In genomic region chr17:59311051-59311468, GRCh38 we compare ENCODE assay signal across 1 cellular context.
TF ChIP-seq lines count a peak whose summit lies in the region.

No MANE protein-coding gene starts in this region.

TF ChIP-seq in GM12878, 131 proteins besides CTCF, POLR2A, EP300 and RAD21 (continued from another document):
- TF ChIP-seq, protein P1, sequence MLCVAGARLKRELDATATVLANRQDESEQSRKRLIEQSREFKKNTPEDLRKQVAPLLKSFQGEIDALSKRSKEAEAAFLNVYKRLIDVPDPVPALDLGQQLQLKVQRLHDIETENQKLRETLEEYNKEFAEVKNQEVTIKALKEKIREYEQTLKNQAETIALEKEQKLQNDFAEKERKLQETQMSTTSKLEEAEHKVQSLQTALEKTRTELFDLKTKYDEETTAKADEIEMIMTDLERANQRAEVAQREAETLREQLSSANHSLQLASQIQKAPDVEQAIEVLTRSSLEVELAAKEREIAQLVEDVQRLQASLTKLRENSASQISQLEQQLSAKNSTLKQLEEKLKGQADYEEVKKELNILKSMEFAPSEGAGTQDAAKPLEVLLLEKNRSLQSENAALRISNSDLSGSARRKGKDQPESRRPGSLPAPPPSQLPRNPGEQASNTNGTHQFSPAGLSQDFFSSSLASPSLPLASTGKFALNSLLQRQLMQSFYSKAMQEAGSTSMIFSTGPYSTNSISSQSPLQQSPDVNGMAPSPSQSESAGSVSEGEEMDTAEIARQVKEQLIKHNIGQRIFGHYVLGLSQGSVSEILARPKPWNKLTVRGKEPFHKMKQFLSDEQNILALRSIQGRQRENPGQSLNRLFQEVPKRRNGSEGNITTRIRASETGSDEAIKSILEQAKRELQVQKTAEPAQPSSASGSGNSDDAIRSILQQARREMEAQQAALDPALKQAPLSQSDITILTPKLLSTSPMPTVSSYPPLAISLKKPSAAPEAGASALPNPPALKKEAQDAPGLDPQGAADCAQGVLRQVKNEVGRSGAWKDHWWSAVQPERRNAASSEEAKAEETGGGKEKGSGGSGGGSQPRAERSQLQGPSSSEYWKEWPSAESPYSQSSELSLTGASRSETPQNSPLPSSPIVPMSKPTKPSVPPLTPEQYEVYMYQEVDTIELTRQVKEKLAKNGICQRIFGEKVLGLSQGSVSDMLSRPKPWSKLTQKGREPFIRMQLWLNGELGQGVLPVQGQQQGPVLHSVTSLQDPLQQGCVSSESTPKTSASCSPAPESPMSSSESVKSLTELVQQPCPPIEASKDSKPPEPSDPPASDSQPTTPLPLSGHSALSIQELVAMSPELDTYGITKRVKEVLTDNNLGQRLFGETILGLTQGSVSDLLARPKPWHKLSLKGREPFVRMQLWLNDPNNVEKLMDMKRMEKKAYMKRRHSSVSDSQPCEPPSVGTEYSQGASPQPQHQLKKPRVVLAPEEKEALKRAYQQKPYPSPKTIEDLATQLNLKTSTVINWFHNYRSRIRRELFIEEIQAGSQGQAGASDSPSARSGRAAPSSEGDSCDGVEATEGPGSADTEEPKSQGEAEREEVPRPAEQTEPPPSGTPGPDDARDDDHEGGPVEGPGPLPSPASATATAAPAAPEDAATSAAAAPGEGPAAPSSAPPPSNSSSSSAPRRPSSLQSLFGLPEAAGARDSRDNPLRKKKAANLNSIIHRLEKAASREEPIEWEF (IDR thresholded peaks at IDR 0.05; ENCODE audit: insufficient replicate concordance, low read depth, low read length), result no peak
- TF ChIP-seq ATF3 (IDR thresholded peaks at IDR 0.05; ENCODE audit: borderline replicate concordance, extremely low read depth, low read depth, low read length) (no peak), E4F1 (IDR thresholded peaks at IDR 0.05; ENCODE audit: borderline replicate concordance, partially characterized antibody) (no peak), STAT3 (IDR thresholded peaks at IDR 0.05; ENCODE audit: low read depth, low read length) (no peak), IRF4 (IDR thresholded peaks at IDR 0.05; ENCODE audit: low read depth, low read length) (no peak), RELA (IDR thresholded peaks at IDR 0.05; ENCODE audit: borderline replicate concordance, partially characterized antibody) (peak; percentile 59), IKZF2 (IDR thresholded peaks at IDR 0.05) (no peak), SIN3A (IDR thresholded peaks at IDR 0.05; ENCODE audit: low read depth, low read length) (no peak), NFIC (IDR thresholded peaks at IDR 0.05; ENCODE audit: low read depth, low read length) (no peak), BACH1 (IDR thresholded peaks at IDR 0.05; ENCODE audit: borderline replicate concordance) (no peak), RFX5 (IDR thresholded peaks at IDR 0.05; ENCODE audit: low read depth, low read length) (no peak), NBN (IDR thresholded peaks at IDR 0.05) (no peak), HDAC6 (IDR thresholded peaks at IDR 0.05; ENCODE audit: unreplicated experiment) (no peak), ZBED1 (IDR thresholded peaks at IDR 0.05; ENCODE audit: borderline replicate concordance) (no peak), SKIL (IDR thresholded peaks at IDR 0.05; ENCODE audit: low read depth, poor library complexity, severe bottlenecking) (no peak), SMARCA5 (IDR thresholded peaks at IDR 0.05) (0 out of 2 replicates have a peak, but pooled peaks have one; percentile 38), NRF1 (conservative IDR thresholded peaks at IDR 0.05; ENCODE audit: low read depth, low read length) (no peak), POU2F2 (IDR thresholded peaks at IDR 0.05; ENCODE audit: borderline replicate concordance, low read depth, low read length) (no peak), NR2F1 (conservative IDR thresholded peaks at IDR 0.05) (0 out of 2 replicates have a peak, but pooled peaks have one; percentile 12), FOXM1 (IDR thresholded peaks at IDR 0.05; ENCODE audit: low read depth, low read length) (no peak), MXI1 (IDR thresholded peaks at IDR 0.05; ENCODE audit: low read depth, low read length) (no peak), YY1 (IDR thresholded peaks at IDR 0.05; ENCODE audit: low read depth, low read length) (0 out of 2 replicates have a peak, but pooled peaks have one; percentile 17), LARP7 (IDR thresholded peaks at IDR 0.05) (0 out of 2 replicates have a peak, but pooled peaks have one; percentile 12), GATAD2B (conservative IDR thresholded peaks at IDR 0.05; ENCODE audit: low read depth) (no peak)
- TF ChIP-seq, protein P2, sequence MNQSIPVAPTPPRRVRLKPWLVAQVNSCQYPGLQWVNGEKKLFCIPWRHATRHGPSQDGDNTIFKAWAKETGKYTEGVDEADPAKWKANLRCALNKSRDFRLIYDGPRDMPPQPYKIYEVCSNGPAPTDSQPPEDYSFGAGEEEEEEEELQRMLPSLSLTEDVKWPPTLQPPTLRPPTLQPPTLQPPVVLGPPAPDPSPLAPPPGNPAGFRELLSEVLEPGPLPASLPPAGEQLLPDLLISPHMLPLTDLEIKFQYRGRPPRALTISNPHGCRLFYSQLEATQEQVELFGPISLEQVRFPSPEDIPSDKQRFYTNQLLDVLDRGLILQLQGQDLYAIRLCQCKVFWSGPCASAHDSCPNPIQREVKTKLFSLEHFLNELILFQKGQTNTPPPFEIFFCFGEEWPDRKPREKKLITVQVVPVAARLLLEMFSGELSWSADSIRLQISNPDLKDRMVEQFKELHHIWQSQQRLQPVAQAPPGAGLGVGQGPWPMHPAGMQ (IDR thresholded peaks at IDR 0.05; ENCODE audit: borderline replicate concordance), result no peak
- TF ChIP-seq, protein P3, sequence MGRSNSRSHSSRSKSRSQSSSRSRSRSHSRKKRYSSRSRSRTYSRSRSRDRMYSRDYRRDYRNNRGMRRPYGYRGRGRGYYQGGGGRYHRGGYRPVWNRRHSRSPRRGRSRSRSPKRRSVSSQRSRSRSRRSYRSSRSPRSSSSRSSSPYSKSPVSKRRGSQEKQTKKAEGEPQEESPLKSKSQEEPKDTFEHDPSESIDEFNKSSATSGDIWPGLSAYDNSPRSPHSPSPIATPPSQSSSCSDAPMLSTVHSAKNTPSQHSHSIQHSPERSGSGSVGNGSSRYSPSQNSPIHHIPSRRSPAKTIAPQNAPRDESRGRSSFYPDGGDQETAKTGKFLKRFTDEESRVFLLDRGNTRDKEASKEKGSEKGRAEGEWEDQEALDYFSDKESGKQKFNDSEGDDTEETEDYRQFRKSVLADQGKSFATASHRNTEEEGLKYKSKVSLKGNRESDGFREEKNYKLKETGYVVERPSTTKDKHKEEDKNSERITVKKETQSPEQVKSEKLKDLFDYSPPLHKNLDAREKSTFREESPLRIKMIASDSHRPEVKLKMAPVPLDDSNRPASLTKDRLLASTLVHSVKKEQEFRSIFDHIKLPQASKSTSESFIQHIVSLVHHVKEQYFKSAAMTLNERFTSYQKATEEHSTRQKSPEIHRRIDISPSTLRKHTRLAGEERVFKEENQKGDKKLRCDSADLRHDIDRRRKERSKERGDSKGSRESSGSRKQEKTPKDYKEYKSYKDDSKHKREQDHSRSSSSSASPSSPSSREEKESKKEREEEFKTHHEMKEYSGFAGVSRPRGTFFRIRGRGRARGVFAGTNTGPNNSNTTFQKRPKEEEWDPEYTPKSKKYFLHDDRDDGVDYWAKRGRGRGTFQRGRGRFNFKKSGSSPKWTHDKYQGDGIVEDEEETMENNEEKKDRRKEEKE (IDR thresholded peaks at IDR 0.05), result 0 out of 2 replicates have a peak, but pooled peaks have one; percentile 7
- TF ChIP-seq, protein P4, sequence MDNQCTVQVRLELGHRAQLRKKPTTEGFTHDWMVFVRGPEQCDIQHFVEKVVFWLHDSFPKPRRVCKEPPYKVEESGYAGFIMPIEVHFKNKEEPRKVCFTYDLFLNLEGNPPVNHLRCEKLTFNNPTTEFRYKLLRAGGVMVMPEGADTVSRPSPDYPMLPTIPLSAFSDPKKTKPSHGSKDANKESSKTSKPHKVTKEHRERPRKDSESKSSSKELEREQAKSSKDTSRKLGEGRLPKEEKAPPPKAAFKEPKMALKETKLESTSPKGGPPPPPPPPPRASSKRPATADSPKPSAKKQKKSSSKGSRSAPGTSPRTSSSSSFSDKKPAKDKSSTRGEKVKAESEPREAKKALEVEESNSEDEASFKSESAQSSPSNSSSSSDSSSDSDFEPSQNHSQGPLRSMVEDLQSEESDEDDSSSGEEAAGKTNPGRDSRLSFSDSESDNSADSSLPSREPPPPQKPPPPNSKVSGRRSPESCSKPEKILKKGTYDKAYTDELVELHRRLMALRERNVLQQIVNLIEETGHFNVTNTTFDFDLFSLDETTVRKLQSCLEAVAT (IDR thresholded peaks at IDR 0.05), result no peak
TF ChIP-seq in GM12878: peak in this region for 7.
